ENCODE assay signal across 17 cellular contexts in the genomic region with DNA sequence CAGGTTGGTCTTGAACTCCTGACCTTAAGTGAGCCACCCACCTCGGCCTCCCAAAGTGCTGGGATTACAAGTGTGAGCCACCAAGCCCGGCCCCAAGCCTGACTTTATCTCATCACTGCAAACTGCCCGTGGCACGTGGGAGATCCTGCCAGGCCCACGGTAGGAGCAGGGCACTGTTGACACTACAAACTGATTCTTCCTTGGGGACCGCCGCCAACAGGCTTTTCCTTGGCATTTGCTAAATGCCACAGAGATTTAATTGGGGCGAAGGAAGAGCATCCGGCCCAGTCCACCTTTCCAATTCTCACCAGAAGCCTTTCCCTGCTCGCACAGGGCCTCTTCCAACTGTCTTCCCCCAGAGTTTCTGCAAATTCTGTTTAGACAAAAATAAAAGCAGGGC. TPM values are rescaled to one million over a fixed set of nuclear protein-coding genes. Genes with fewer than 3 reads are reported as not detected.
DNase-seq lines count a peak whose midpoint lies in the region; ATAC-seq and TF ChIP-seq lines count a peak whose summit lies in the region.
"Had no signal": no experiment of that assay in that cellular context is flagged by ENCODE, and none has a peak within 500 bp of the region (broad histone marks: within the 10 kb centered on the region; RNA-seq: fewer than 3 reads in every experiment).

No MANE protein-coding gene starts in this region.

- H3K27me3 ChIP-seq in sigmoid colon = no peaks in the 10 kb centered on the region

- TF ChIP-seq POLR2A in sigmoid colon (IDR thresholded peaks at IDR 0.05) = no peak

- ATAC-seq in GM21576 (IDR thresholded peaks at IDR 0.05; ENCODE audit: unreplicated experiment) (no peak), HG02840 (IDR thresholded peaks at IDR 0.05; ENCODE audit: low FRiP score, unreplicated experiment) (no peak), left cardiac atrium (no peak)
- ATAC-seq: HCT116 had no signal

- H3K27ac ChIP-seq in cingulate gyrus (ENCODE audit: low read depth, low read length) (peak overlapping the region; percentile 39), sigmoid colon (peak overlapping the region in 3 of 4 donors; percentile 15 to 31 (median 30))
- H3K27ac ChIP-seq: RWPE1 had no signal

- WGBS in sigmoid colon, 2 donors = 72 to 80% methylated on average over 10 of the region's 10 CpGs

- no peak for TF ChIP-seq CTCF in LNCaP clone FGC (IDR thresholded peaks at IDR 0.05; ENCODE audit: control insufficient read depth, extremely low read depth, insufficient read depth)
- no peak for TF ChIP-seq CTCF in sigmoid colon (IDR thresholded peaks at IDR 0.05)

- H3K36me3 ChIP-seq in sigmoid colon = no peaks in the 10 kb centered on the region

- H3K4me1 ChIP-seq in sigmoid colon = peaks cover 0 to 34% (median 31%) of the 10 kb centered on the region in 4 donors

- no peaks in the 10 kb centered on the region for H3K9me3 ChIP-seq in sigmoid colon

- DNase-seq in LNCaP clone FGC (ENCODE audit: low read depth) (peak; percentile 54), sigmoid colon (no peak), SW480 (ENCODE audit: low spot score) (no peak), left cardiac atrium (no peak)
- DNase-seq: CD4-positive, alpha-beta memory T cell; DMS79 treated with DMSO at 0.1 percent for 48 hours; NCI-H1930; NCI-H2171 treated with DMSO at 0.1 percent for 48 hours; NCI-H446 treated with DMSO at 0.1 percent for 48 hours; NK-92 treated with Interleukin-12 subunit alpha and Interleukin-12 subunit beta, amount 100 ng/mL, for 24 hours; OCI-M1 had no signal

- intact Hi-C loops in sigmoid colon (cut with DNase I) (no loop called here), left cardiac atrium (cut with DNase I) (no loop called here)

- TF ChIP-seq EP300 in sigmoid colon (IDR thresholded peaks at IDR 0.05) = no peak

- H3K4me3 ChIP-seq in LNCaP clone FGC (ENCODE audit: low read depth, low read length) (no peak overlapping the region), sigmoid colon (no peak overlapping the region)

RNA-seq across cellular contexts. Expression of gene ATP9A, which starts 11.0 kb away (rescaled TPM):
- total RNA-seq in sigmoid colon (10 to 100 TPM; 31.0 to 34.8 (median 34.4) TPM), left cardiac atrium (10 to 100 TPM; 27.6 to 28.0 TPM)
- 10 to 100 TPM in 1 of 3 donors, 1 to 10 TPM in 2; 4.2 to 17.3 (median 5.3) TPM for polyA plus RNA-seq in sigmoid colon

RNA-seq across cellular contexts. Expression of gene SALL4, which starts 45.1 kb away (rescaled TPM):
- total RNA-seq in sigmoid colon (1 to 10 TPM in 1 of 4 donors, not detected in 3; 3.0 TPM), left cardiac atrium (under 1 TPM; 0.09 to 0.13 TPM)
- polyA plus RNA-seq in sigmoid colon = under 1 TPM in 2 of 3 donors, not detected in 1; 0.12 to 0.60 TPM
- total RNA-seq: B cell had no signal
- polyA plus RNA-seq: CD4-positive, alpha-beta memory T cell had no signal
